19 cellular contexts compared by ENCODE assay signal in the genomic region with DNA sequence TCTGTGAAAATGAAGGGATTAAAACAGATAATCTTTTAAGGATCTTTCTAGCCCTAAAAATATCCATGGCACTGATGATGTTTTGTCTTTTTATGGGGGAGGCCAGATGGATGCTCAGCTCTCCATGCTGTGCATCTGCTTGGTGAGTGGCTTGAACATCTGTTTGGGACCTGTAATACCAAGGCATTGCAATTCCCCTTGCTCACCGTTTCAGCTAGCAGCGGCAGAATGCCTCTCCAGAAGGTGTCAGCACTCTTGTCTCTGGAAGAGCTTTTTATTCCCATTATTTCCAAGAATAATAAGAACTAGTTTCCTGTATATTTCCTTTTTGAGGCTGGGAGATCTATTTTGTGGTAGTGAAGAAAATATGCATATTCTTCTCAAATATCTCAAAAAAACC.
DNase-seq lines count a peak whose midpoint lies in the region; ATAC-seq, FAIRE-seq and TF ChIP-seq lines count a peak whose summit lies in the region.
"Had no signal": no experiment of that assay in that cellular context is flagged by ENCODE, and none has a peak within 500 bp of the region (broad histone marks: within the 10 kb centered on the region; RNA-seq: fewer than 3 reads in every experiment).

No MANE protein-coding gene starts in this region.

- no peak overlapping the region for H2BK120ac ChIP-seq in H9 (ENCODE audit: low read depth, low read length, poor library complexity, severe bottlenecking)

- H3T11ph ChIP-seq in H9 (ENCODE audit: low read length) = no peak overlapping the region

- BruUV-seq in endothelial cell of umbilical vein (replicated peaks; lab: Mats Ljungman, UMichigan) = no TSS peak

- ATAC-seq in GM18520 (IDR thresholded peaks at IDR 0.05; ENCODE audit: unreplicated experiment) (no peak), T-cell (replicated peaks in 1 of 4) (no peak)
- ATAC-seq: activated CD4-positive, CD25-positive, alpha-beta regulatory T cell treated with anti-CD3 and anti-CD28 coated beads, Interleukin-2, amount 50 U/mL, for 24 hours; body of pancreas; stimulated activated effector memory CD8-positive, alpha-beta T cell treated with anti-CD3 and anti-CD28 coated beads, Interleukin-12 subunit alpha, Interleukin-12 subunit beta, amount 100 ng/mL, for 72 hours had no signal

- no peaks in the 10 kb centered on the region for H3K36me3 ChIP-seq in endothelial cell of umbilical vein (ENCODE audit: control insufficient read depth in 2 of 2, extremely low read depth in 1 of 2, insufficient read depth in 2 of 2, low read length in 2 of 2)
- H3K36me3 ChIP-seq: vagina had no signal

- peaks cover 50 to 67% of the 10 kb centered on the region in 2 experiments for H3K4me1 Mint-ChIP-seq in H9
- H3K4me1 Mint-ChIP-seq in T-cell = no peaks in the 10 kb centered on the region
- H3K4me1 Mint-ChIP-seq: stimulated activated effector memory CD8-positive, alpha-beta T cell treated with anti-CD3 and anti-CD28 coated beads, Interleukin-12 subunit alpha, Interleukin-12 subunit beta, amount 100 ng/mL, for 72 hours had no signal

- H2BK20ac ChIP-seq in H9 (ENCODE audit: low read depth, low read length, poor library complexity, severe bottlenecking) = no peak overlapping the region

- H4K8ac ChIP-seq in H9 (replicated peaks; ENCODE audit: insufficient read length, low read depth, low read length) = no peak overlapping the region

- H2AFZ ChIP-seq in H9 (ENCODE audit: low read length) (no peak overlapping the region), endothelial cell of umbilical vein (ENCODE audit: low read depth, low read length) (no peak overlapping the region)

- H3K56ac ChIP-seq in H9 (ENCODE audit: insufficient read length, low read depth, low read length) = no peak overlapping the region

- H3K23ac ChIP-seq in H9 (ENCODE audit: insufficient read length, low read depth, low read length) = no peak overlapping the region

- H3K9me3 ChIP-seq in H9 (ENCODE audit: control insufficient read depth, low read depth, low read length) = no peaks in the 10 kb centered on the region
- no peaks in the 10 kb centered on the region for H3K9me3 ChIP-seq in endothelial cell of umbilical vein (replicated peaks; ENCODE audit: control insufficient read depth, insufficient read depth, low read length)
- H3K9me3 ChIP-seq: body of pancreas, vagina had no signal

- no CpG with 5 or more reads among the region's 2 CpGs for WGBS in H9 (ENCODE audit: extremely low coverage, insufficient read length, low lambda C conversion rate)

- H3K79me1 ChIP-seq in H9 (ENCODE audit: insufficient read depth, low read depth, low read length, poor library complexity, severe bottlenecking) = no peaks in the 10 kb centered on the region

- no peak for TF ChIP-seq POLR2A in endothelial cell of umbilical vein (IDR thresholded peaks at IDR 0.05; ENCODE audit: low read depth, low read length)

- FAIRE-seq in endothelial cell of umbilical vein (lab: Jason Lieb, UNC) = no peak

- no peak overlapping the region for H4K91ac ChIP-seq in H9 (ENCODE audit: insufficient read length, low read depth, low read length)

- H3K9me1 ChIP-seq in endothelial cell of umbilical vein (replicated peaks; ENCODE audit: control insufficient read depth, extremely low read depth, insufficient read depth, low read length) = no peaks in the 10 kb centered on the region

- H3K27me3 Mint-ChIP-seq in H9 (ENCODE audit: low read depth) (no peaks in the 10 kb centered on the region), T-cell (peaks cover 5 to 24% of the 10 kb centered on the region in 2 donors)

- H2BK5ac ChIP-seq in H9 (ENCODE audit: insufficient read length, low read length) = no peak overlapping the region

- peak; percentile 31; the same call in 2 of the 3 replicates for TF ChIP-seq CTCF in H9 (conservative IDR thresholded peaks at IDR 0.05)
- TF ChIP-seq CTCF in endothelial cell of umbilical vein (IDR thresholded peaks at IDR 0.05; ENCODE audit: extremely low read depth in 1 of 2, insufficient read depth in 1 of 2, low read depth in 1 of 2, low read length in 2 of 2) = no peak
- TF ChIP-seq CTCF in retinal pigment epithelial cell (conservative IDR thresholded peaks at IDR 0.05; ENCODE audit: low read depth, low read length) = peak; percentile 21

- H3K9me3 Mint-ChIP-seq in H9 (no peaks in the 10 kb centered on the region), T-cell (no peaks in the 10 kb centered on the region)
- H3K9me3 Mint-ChIP-seq: HFFc6; stimulated activated effector memory CD8-positive, alpha-beta T cell treated with anti-CD3 and anti-CD28 coated beads, Interleukin-12 subunit alpha, Interleukin-12 subunit beta, amount 100 ng/mL, for 72 hours had no signal

- H3K4me1 ChIP-seq in H9 (ENCODE audit: insufficient read depth, low read length) (peaks cover 10% of the 10 kb centered on the region; the same call in 1 of the 2 replicates), endothelial cell of umbilical vein (ENCODE audit: control insufficient read depth, extremely low read depth, insufficient read depth, low read length) (no peaks in the 10 kb centered on the region)
- H3K4me1 ChIP-seq: body of pancreas, vagina had no signal

- intact Hi-C loops in endothelial cell of umbilical vein (cut with micrococcal nuclease) = no loop called here

- H3K9ac ChIP-seq in H9 (ENCODE audit: extremely low read depth, insufficient read length, low read length) = no peak overlapping the region
- no peak overlapping the region for H3K9ac ChIP-seq in endothelial cell of umbilical vein (replicated peaks; ENCODE audit: extremely low read depth, insufficient read depth, low read length)

- H3K36me3 Mint-ChIP-seq in H9 (ENCODE audit: insufficient read depth in 1 of 3, low read depth in 3 of 3) (no peaks in the 10 kb centered on the region; a peak in 2 of 7 replicates), T-cell (no peaks in the 10 kb centered on the region)
- H3K36me3 Mint-ChIP-seq: stimulated activated effector memory CD8-positive, alpha-beta T cell treated with anti-CD3 and anti-CD28 coated beads, Interleukin-12 subunit alpha, Interleukin-12 subunit beta, amount 100 ng/mL, for 72 hours had no signal

- no peak overlapping the region for H2BK15ac ChIP-seq in H9 (ENCODE audit: low read depth, low read length)

- H3K27me3 ChIP-seq in H9 (ENCODE audit: insufficient read depth, low read length) (no peaks in the 10 kb centered on the region), endothelial cell of umbilical vein (ENCODE audit: control insufficient read depth in 2 of 2, insufficient read depth in 2 of 2, low read length in 2 of 2) (no peaks in the 10 kb centered on the region)
- H3K27me3 ChIP-seq: body of pancreas, vagina had no signal

- H2AK5ac ChIP-seq in H9 (ENCODE audit: insufficient read length, low read length) = no peak overlapping the region

- no peaks in the 10 kb centered on the region for H3K23me2 ChIP-seq in H9 (ENCODE audit: insufficient read length, low read depth, low read length, poor library complexity, severe bottlenecking)

- POLR2A ChIA-PET in endothelial cell of umbilical vein (lab: Charles Lee) (no interaction called here), T-cell (lab: Charles Lee) (no interaction called here)

- no peak overlapping the region for H3K4ac ChIP-seq in H9 (ENCODE audit: low read depth, low read length)

- DNase-seq in H9 (peak; percentile 44), NCI-H82 (lab: John Stamatoyannopoulos, UW) (peak; percentile 97), endothelial cell of umbilical vein (ENCODE audit: low read depth, low spot score) (peak; percentile 6), retinal pigment epithelial cell (ENCODE audit: low read depth) (no peak), SKM-1 (lab: John Stamatoyannopoulos, UW; ENCODE audit: unreplicated experiment) (no peak), T-cell (no peak)
- no peak for DNase-seq in central memory CD4-positive, alpha-beta T cell
- DNase-seq: activated naive CD4-positive, alpha-beta T cell treated with Interleukin-2 at 50 U/mL for 16 hours; body of pancreas; DMS79 treated with DMSO at 0.1 percent for 48 hours; foreskin melanocyte; HFFc6; Kasumi-1; NCI-H146; NCI-H748 treated with DMSO at 0.1 percent for 48 hours had no signal

- H4K5ac ChIP-seq in H9 (ENCODE audit: insufficient read length, low read depth, low read length) = no peak overlapping the region

- H3K27ac ChIP-seq in H9 (ENCODE audit: insufficient read length, low read depth, low read length) = no peak overlapping the region
- H3K27ac ChIP-seq in endothelial cell of umbilical vein (ENCODE audit: insufficient read depth, low read depth, low read length) = no peak overlapping the region
- H3K27ac ChIP-seq: body of pancreas had no signal

- H3K4me3 ChIP-seq in endothelial cell of umbilical vein (replicated peaks in 1 of 3; ENCODE audit: insufficient read depth in 1 of 3, low read depth in 1 of 3, low read length in 3 of 3) = no peak overlapping the region
- no peak overlapping the region for H3K4me3 ChIP-seq in retinal pigment epithelial cell (ENCODE audit: low read length)
- H3K4me3 ChIP-seq: body of pancreas, vagina had no signal

- H3K79me2 ChIP-seq in H9 (ENCODE audit: insufficient read depth, low read length) (0 out of 2 replicates have a peak, but pooled peaks cover 2% of the 10 kb centered on the region), endothelial cell of umbilical vein (ENCODE audit: control insufficient read depth, insufficient read depth, low read length) (no peaks in the 10 kb centered on the region)

- H3K4me3 Mint-ChIP-seq in H9 (0 out of 5 replicates have a peak overlapping the region, but pooled peaks of 1 of the 2 experiments have one; percentile 39), T-cell (no peak overlapping the region)
- H3K4me3 Mint-ChIP-seq: HFFc6; stimulated activated effector memory CD8-positive, alpha-beta T cell treated with anti-CD3 and anti-CD28 coated beads, Interleukin-12 subunit alpha, Interleukin-12 subunit beta, amount 100 ng/mL, for 72 hours had no signal

- dilution Hi-C loops in endothelial cell of umbilical vein (cut with MboI; ENCODE audit: extremely low pct_ligation_motif_present, low sequenced_read_pairs) = no loop called here

- H3K4me2 ChIP-seq in H9 (ENCODE audit: insufficient read depth, insufficient read length, low read length) (no peak overlapping the region), endothelial cell of umbilical vein (ENCODE audit: insufficient read depth, low read length) (no peak overlapping the region)

- H3K18ac ChIP-seq in H9 (ENCODE audit: insufficient read length, low read depth, low read length) = no peak overlapping the region

- H4K20me1 ChIP-seq in H9 (ENCODE audit: control insufficient read depth, insufficient read depth, insufficient read length) (no peaks in the 10 kb centered on the region), endothelial cell of umbilical vein (replicated peaks; ENCODE audit: control insufficient read depth, extremely low read depth, insufficient read depth, low read length) (no peaks in the 10 kb centered on the region)

- no peak overlapping the region for H2BK12ac ChIP-seq in H9 (ENCODE audit: insufficient read length, low read depth, low read length)

- H3K14ac ChIP-seq in H9 (ENCODE audit: insufficient read depth, low read length) = no peak overlapping the region

- CTCF ChIA-PET in endothelial cell of umbilical vein (lab: Charles Lee) = interaction anchor here (1.0 to 2.2 kb wide), 3 partner anchors 41 to 132 kb away, joined by 3 to 6 read pairs (median 6); no protein-coding TSS in a partner anchor
- CTCF ChIA-PET in T-cell (lab: Charles Lee) = no interaction called here

- H3K27ac Mint-ChIP-seq in H9 (peak overlapping the region in 2 of 3 experiments; percentile 21 to 36; a peak in 2 of 7 replicates), T-cell (no peak overlapping the region)
- H3K27ac Mint-ChIP-seq: HFFc6; stimulated activated effector memory CD8-positive, alpha-beta T cell treated with anti-CD3 and anti-CD28 coated beads, Interleukin-12 subunit alpha, Interleukin-12 subunit beta, amount 100 ng/mL, for 72 hours had no signal

Comparison
In these comparisons a context has a peak if more than half of its experiments do, and no peak if none do; other contexts are left out.
1. DNase-seq: peak in H9 (single experiment), NCI-H82 (single experiment) and endothelial cell of umbilical vein (single experiment); none in retinal pigment epithelial cell (single experiment), SKM-1 (single experiment), central memory CD4-positive, alpha-beta T cell (single experiment) and T-cell (0 of 34).
2. H3K27ac Mint-ChIP-seq: peak in H9 (2 of 3); none in T-cell (0 of 2).
3. CTCF ChIP-seq: peak in H9 (single experiment) and retinal pigment epithelial cell (single experiment); none in endothelial cell of umbilical vein (0 of 2).